Comparison of ENCODE assay signal across 9 cellular contexts in the genomic region with DNA sequence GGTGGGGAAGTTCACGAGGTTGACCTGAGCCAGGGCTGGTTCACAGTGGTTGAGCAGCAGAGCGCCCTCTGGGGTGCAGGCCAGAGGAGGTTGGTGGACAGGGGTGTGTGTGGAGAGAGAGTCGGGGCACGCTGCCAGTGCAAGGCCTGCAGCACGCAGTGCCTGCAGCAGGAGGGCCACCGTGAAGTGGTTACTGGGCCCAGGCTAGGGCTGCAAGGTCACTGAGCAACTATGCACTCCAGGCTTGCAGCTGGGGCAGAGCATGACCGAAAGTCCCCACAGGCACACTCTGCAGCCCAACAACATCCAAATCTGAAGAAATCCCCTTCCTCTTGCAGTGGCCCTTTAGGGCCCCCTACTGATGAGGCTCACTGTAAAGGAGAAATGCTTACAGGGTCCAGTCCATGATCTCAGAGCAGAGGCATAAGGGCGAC.
DNase-seq lines count a peak whose midpoint lies in the region; ATAC-seq and TF ChIP-seq lines count a peak whose summit lies in the region.
"Had no signal": no experiment of that assay in that cellular context is flagged by ENCODE, and none has a peak within 500 bp of the region (broad histone marks: within the 10 kb centered on the region; RNA-seq: fewer than 3 reads in every experiment).

No MANE protein-coding gene starts in this region.

- ATAC-seq in Right ventricle myocardium superior (ENCODE audit: poor library complexity): peak; percentile 73
- ATAC-seq in upper lobe of right lung: peak; percentile 68

- no peaks in the 10 kb centered on the region for H3K9me3 ChIP-seq in NT2/D1 (ENCODE audit: insufficient read depth, low read length)
- no peaks in the 10 kb centered on the region for H3K9me3 ChIP-seq in upper lobe of right lung
- no peaks in the 10 kb centered on the region for H3K9me3 ChIP-seq in ascending aorta

- peak; percentile 27 for TF ChIP-seq CTCF in fibroblast of the aortic adventitia (IDR thresholded peaks at IDR 0.05; ENCODE audit: insufficient read depth, low read length)
- no peak for TF ChIP-seq CTCF in upper lobe of right lung (IDR thresholded peaks at IDR 0.05)
- no peak for TF ChIP-seq CTCF in ascending aorta (IDR thresholded peaks at IDR 0.05)

- H3K27me3 ChIP-seq in NT2/D1 (ENCODE audit: insufficient read depth, insufficient read length) (no peaks in the 10 kb centered on the region), upper lobe of right lung (no peaks in the 10 kb centered on the region), ascending aorta (no peaks in the 10 kb centered on the region)
- H3K27me3 ChIP-seq: dorsolateral prefrontal cortex had no signal

- peaks cover 6% of the 10 kb centered on the region for H3K36me3 ChIP-seq in NT2/D1 (ENCODE audit: insufficient read depth, insufficient read length, low read length)
- peaks cover 5% of the 10 kb centered on the region for H3K36me3 ChIP-seq in upper lobe of right lung
- peaks cover 0 to 5% of the 10 kb centered on the region in 2 donors for H3K36me3 ChIP-seq in ascending aorta

- H3K27ac ChIP-seq in upper lobe of right lung: no peak overlapping the region
- H3K27ac ChIP-seq in ascending aorta: no peak overlapping the region

- H3K9ac ChIP-seq in NT2/D1 (ENCODE audit: insufficient read length, low read depth): peak overlapping the region; percentile 17

- DNase-seq in Right ventricle myocardium superior (peak; percentile 56), cardiac septum (ENCODE audit: low spot score) (no peak), NT2/D1 (ENCODE audit: low read depth, low spot score) (no peak), fibroblast of the aortic adventitia (ENCODE audit: low read depth) (no peak), upper lobe of right lung (peak; percentile 71), HuH-7 (ENCODE audit: low spot score) (no peak), NCI-H2029 (lab: John Stamatoyannopoulos, UW) (no peak), ascending aorta (ENCODE audit: low spot score in 2 of 2) (no peak)
- DNase-seq: dorsolateral prefrontal cortex had no signal

- H3K4me1 ChIP-seq in NT2/D1 (ENCODE audit: insufficient read depth, insufficient read length) (peaks cover 4% of the 10 kb centered on the region), upper lobe of right lung (no peaks in the 10 kb centered on the region), ascending aorta (no peaks in the 10 kb centered on the region)

- no peak overlapping the region for H3K4me3 ChIP-seq in NT2/D1 (ENCODE audit: insufficient read length, low read depth)
- H3K4me3 ChIP-seq in fibroblast of the aortic adventitia (ENCODE audit: low read depth, low read length): no peak overlapping the region
- no peak overlapping the region for H3K4me3 ChIP-seq in upper lobe of right lung
- no peak overlapping the region for H3K4me3 ChIP-seq in ascending aorta
- H3K4me3 ChIP-seq: dorsolateral prefrontal cortex had no signal

- intact Hi-C loops in Right ventricle myocardium superior (cut with DNase I) (loop anchor here (5.0 kb wide), 1 partner anchor 251 kb away; a partner anchor contains a TSS), cardiac septum (cut with DNase I) (no loop called here), upper lobe of right lung (cut with DNase I) (no loop called here), ascending aorta (cut with DNase I) (no loop called here)

Comparison
In these comparisons a context has a peak if more than half of its experiments do, and no peak if none do; other contexts are left out.
1. DNase-seq: peak in Right ventricle myocardium superior (single experiment) and upper lobe of right lung (single experiment); none in cardiac septum (single experiment), NT2/D1 (single experiment), fibroblast of the aortic adventitia (single experiment), HuH-7 (single experiment), NCI-H2029 (single experiment) and ascending aorta (0 of 2).